In the genomic region with DNA sequence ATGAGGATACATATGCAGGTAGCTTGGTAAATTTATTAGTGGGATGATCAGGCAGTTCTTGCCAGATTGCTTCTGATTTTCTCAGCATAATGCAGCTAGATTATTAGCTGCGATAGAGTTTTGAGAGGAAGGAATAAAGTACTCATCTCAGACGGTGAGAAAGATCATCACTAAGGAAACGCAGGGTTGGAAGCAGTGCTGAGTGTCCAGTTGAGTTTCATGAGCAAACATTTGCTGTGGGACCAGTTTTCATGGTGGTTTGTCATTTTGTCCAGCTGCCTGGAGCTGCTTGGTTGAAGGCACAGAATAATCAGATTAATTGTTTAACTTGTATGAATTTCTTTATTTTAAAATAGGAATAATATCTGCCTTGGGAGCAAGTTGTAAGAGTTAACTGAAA, we compare ENCODE assay signal across 22 cellular contexts.
"Had no signal": no experiment of that assay in that cellular context is flagged by ENCODE, and none has a peak within 500 bp of the region (broad histone marks: within the 10 kb centered on the region; RNA-seq: fewer than 3 reads in every experiment).

No MANE protein-coding gene starts in this region.

- H3K4me1 Mint-ChIP-seq: mesothelial cell of epicardium had no signal

- H3K27ac ChIP-seq: coronary artery, dorsolateral prefrontal cortex, esophagus muscularis mucosa, foreskin keratinocyte, gastroesophageal sphincter, heart left ventricle, hepatocyte, left ventricle myocardium inferior, lower lobe of right lung had no signal

- H3K4me1 ChIP-seq: lower lobe of right lung had no signal

- H3K9me3 ChIP-seq: esophagus muscularis mucosa, gastroesophageal sphincter, heart left ventricle, left ventricle myocardium inferior, lower lobe of right lung, mucosa of descending colon had no signal

- H3K27me3 Mint-ChIP-seq: naive B cell had no signal

- ATAC-seq: foreskin keratinocyte, gastroesophageal sphincter, heart left ventricle, left lobe of liver, lower lobe of right lung had no signal

- H3K27me3 ChIP-seq: dorsolateral prefrontal cortex, esophagus muscularis mucosa, foreskin keratinocyte, gastroesophageal sphincter, heart left ventricle, hepatocyte had no signal

- H3K4me3 Mint-ChIP-seq: immature natural killer cell, mesothelial cell of epicardium, naive B cell had no signal

- H3K9me3 Mint-ChIP-seq: immature natural killer cell, mesothelial cell of epicardium, naive B cell had no signal

- H3K27ac Mint-ChIP-seq: mesothelial cell of epicardium had no signal

- H3K4me3 ChIP-seq: coronary artery, dorsolateral prefrontal cortex, esophagus muscularis mucosa, gastroesophageal sphincter, heart left ventricle, hepatocyte, left ventricle myocardium inferior, lower lobe of right lung, mucosa of descending colon had no signal

- DNase-seq: dermis blood vessel endothelial cell; dorsolateral prefrontal cortex; effector CD4-positive, alpha-beta T cell; effector memory CD4-positive, alpha-beta T cell; foreskin keratinocyte; heart left ventricle; hypothalamus; immature natural killer cell; islet precursor cell; kidney; kidney glomerular epithelial cell; left ventricle myocardium inferior; lower lobe of right lung; mesenchymal stem cell; naive B cell had no signal
